ENCODE assay signal across 8 cellular contexts in genomic region chr3:126474498-126475410, GRCh38. TPM values are rescaled to one million over a fixed set of nuclear protein-coding genes. Genes with fewer than 3 reads are reported as not detected.
A peak's percentile ranks its signal among the peaks of the same experiment; 100 is the strongest.
DNase-seq lines count a peak whose midpoint lies in the region; ATAC-seq and TF ChIP-seq lines count a peak whose summit lies in the region.

No MANE protein-coding gene starts in this region.

- no peak for TF ChIP-seq CTCF in endothelial cell (IDR thresholded peaks at IDR 0.05; ENCODE audit: unreplicated experiment)
- no peak for TF ChIP-seq CTCF in testis (IDR thresholded peaks at IDR 0.05)

- peaks cover 23 to 27% of the 10 kb centered on the region in 2 donors for H3K4me1 ChIP-seq in muscle layer of duodenum (ENCODE audit: control insufficient read depth in 1 of 2, insufficient read depth in 2 of 2, low read length in 2 of 2)
- H3K4me1 ChIP-seq in testis, result peaks cover 27% of the 10 kb centered on the region

- in situ Hi-C loops in KBM-7 (cut with MboI; ENCODE audit: low pct_unique_long_range_greater_than_20kb, low sequenced_read_pairs), result no loop called here

- H3K27ac Mint-ChIP-seq in activated CD4-positive, alpha-beta T cell treated with anti-CD3 and anti-CD28 coated beads, Interleukin-2, amount 10 ng/mL, durations not matched to agents 7 days and 5 days, result peak overlapping the region; percentile 90
- peak overlapping the region; percentile 36 for H3K27ac Mint-ChIP-seq in endothelial cell (ENCODE audit: unreplicated experiment)

- H3K27ac ChIP-seq in muscle layer of duodenum (ENCODE audit: low read length) (peak overlapping the region; percentile 60), testis (peak overlapping the region; percentile 36 to 95)

- CTCF ChIA-PET in activated CD4-positive, alpha-beta T cell treated with anti-CD3 and anti-CD28 coated beads, Interleukin-2, amount 10 ng/mL, durations not matched to agents 7 days and 5 days (lab: Charles Lee), result interaction anchor here (1.2 to 2.4 kb wide), 3 partner anchors 9 to 13 kb away, joined by 3 to 14 read pairs (median 7); no protein-coding TSS in a partner anchor

- peak overlapping the region; percentile 90 for H3K4me3 Mint-ChIP-seq in activated CD4-positive, alpha-beta T cell treated with anti-CD3 and anti-CD28 coated beads, Interleukin-2, amount 10 ng/mL, durations not matched to agents 7 days and 5 days
- peak overlapping the region; percentile 93 for H3K4me3 Mint-ChIP-seq in endothelial cell (ENCODE audit: unreplicated experiment)

- H3K9me3 Mint-ChIP-seq in activated CD4-positive, alpha-beta T cell treated with anti-CD3 and anti-CD28 coated beads, Interleukin-2, amount 10 ng/mL, durations not matched to agents 7 days and 5 days, result no peaks in the 10 kb centered on the region
- H3K9me3 Mint-ChIP-seq in endothelial cell (ENCODE audit: unreplicated experiment), result no peaks in the 10 kb centered on the region

- no peak for TF ChIP-seq POLR2A in testis (IDR thresholded peaks at IDR 0.05)

- DNase-seq in NCI-H2107 treated with DMSO at 0.1 percent for 48 hours (lab: John Stamatoyannopoulos, UW; ENCODE audit: unreplicated experiment) (peak; percentile 33), NCI-H2107 (lab: John Stamatoyannopoulos, UW) (no peak), KBM-7 (peak; percentile 51), endothelial cell (ENCODE audit: low spot score) (peak; percentile 48), testis (peak; percentile 49)
- DNase-seq in activated CD4-positive, alpha-beta T cell treated with anti-CD3 and anti-CD28 coated beads, Interleukin-2, amount 10 ng/mL, durations not matched to agents 7 days and 5 days, result peak; percentile 43

- peaks cover 44% of the 10 kb centered on the region for H3K4me1 Mint-ChIP-seq in activated CD4-positive, alpha-beta T cell treated with anti-CD3 and anti-CD28 coated beads, Interleukin-2, amount 10 ng/mL, durations not matched to agents 7 days and 5 days
- peaks cover 31% of the 10 kb centered on the region for H3K4me1 Mint-ChIP-seq in endothelial cell (ENCODE audit: unreplicated experiment)

- WGBS in testis, 2 donors, result 5 to 9% methylated on average over 31 to 44 of the region's 72 CpGs

- H3K9me3 ChIP-seq in muscle layer of duodenum (ENCODE audit: control insufficient read depth in 1 of 2, low read length in 2 of 2) (no peaks in the 10 kb centered on the region), testis (no peaks in the 10 kb centered on the region)

- H3K27me3 Mint-ChIP-seq in activated CD4-positive, alpha-beta T cell treated with anti-CD3 and anti-CD28 coated beads, Interleukin-2, amount 10 ng/mL, durations not matched to agents 7 days and 5 days, result no peaks in the 10 kb centered on the region
- H3K27me3 Mint-ChIP-seq in endothelial cell (ENCODE audit: unreplicated experiment), result peaks cover 16% of the 10 kb centered on the region

- peak overlapping the region; percentile 61 to 70 for H3K4me3 ChIP-seq in muscle layer of duodenum (ENCODE audit: low read depth in 1 of 2, low read length in 2 of 2)
- H3K4me3 ChIP-seq in testis, result peak overlapping the region; percentile 68 to 88

- POLR2A ChIA-PET in activated CD4-positive, alpha-beta T cell treated with anti-CD3 and anti-CD28 coated beads, Interleukin-2, amount 10 ng/mL, durations not matched to agents 7 days and 5 days (lab: Charles Lee), result no interaction called here

- H3K27me3 ChIP-seq in muscle layer of duodenum (ENCODE audit: low read depth, low read length) (no peaks in the 10 kb centered on the region), testis (no peaks in the 10 kb centered on the region)

- ATAC-seq in GM21825 (IDR thresholded peaks at IDR 0.05; ENCODE audit: unreplicated experiment), result peak; percentile 17

- peaks cover 15 to 17% of the 10 kb centered on the region in 2 donors for H3K36me3 ChIP-seq in muscle layer of duodenum (ENCODE audit: control insufficient read depth in 1 of 2, insufficient read depth in 2 of 2, low read length in 2 of 2)
- no peaks in the 10 kb centered on the region for H3K36me3 ChIP-seq in testis (ENCODE audit: low read depth, missing control alignments)

- intact Hi-C loops in testis (cut with DNase I; ENCODE audit: low total_unique reads), result no loop called here

- H3K36me3 Mint-ChIP-seq in activated CD4-positive, alpha-beta T cell treated with anti-CD3 and anti-CD28 coated beads, Interleukin-2, amount 10 ng/mL, durations not matched to agents 7 days and 5 days (ENCODE audit: low read depth), result peaks cover 37% of the 10 kb centered on the region
- peaks cover 26% of the 10 kb centered on the region for H3K36me3 Mint-ChIP-seq in endothelial cell (ENCODE audit: low read depth, unreplicated experiment)

RNA-seq across cellular contexts. Expression of gene ZXDC, which starts 0.9 kb away (rescaled TPM):
- total RNA-seq in activated CD4-positive, alpha-beta T cell treated with anti-CD3 and anti-CD28 coated beads, Interleukin-2, amount 10 ng/mL, durations not matched to agents 7 days and 5 days, result 10 to 100 TPM; 27.8 to 28.2 TPM
- total RNA-seq in endothelial cell (ENCODE audit: unreplicated experiment) (25.4 TPM), testis (10 to 100 TPM; 78.9 to 80.3 TPM)
- polyA plus RNA-seq in testis (ENCODE audit: insufficient read depth, low read depth, low replicate concordance), result 25.6 TPM

RNA-seq across cellular contexts. Expression of gene UROC1, which starts 42.8 kb away (rescaled TPM):
- total RNA-seq in activated CD4-positive, alpha-beta T cell treated with anti-CD3 and anti-CD28 coated beads, Interleukin-2, amount 10 ng/mL, durations not matched to agents 7 days and 5 days, result not detected
- not detected for total RNA-seq in endothelial cell (ENCODE audit: unreplicated experiment)
- 1 to 10 TPM in 1 of 2 donors, under 1 TPM in 1; 0.25 to 1.0 TPM for total RNA-seq in testis
- 0.34 TPM for polyA plus RNA-seq in testis (ENCODE audit: insufficient read depth, low read depth, low replicate concordance)

RNA-seq across cellular contexts. Expression of gene CHST13, which starts 49.2 kb away (rescaled TPM):
- not detected for total RNA-seq in activated CD4-positive, alpha-beta T cell treated with anti-CD3 and anti-CD28 coated beads, Interleukin-2, amount 10 ng/mL, durations not matched to agents 7 days and 5 days
- total RNA-seq in endothelial cell (ENCODE audit: unreplicated experiment), result not detected
- total RNA-seq in testis, result 10 to 100 TPM; 13.3 to 21.7 TPM
- polyA plus RNA-seq in testis (ENCODE audit: insufficient read depth, low read depth, low replicate concordance), result 21.4 TPM

Comparison
In these comparisons a context has a peak if more than half of its experiments do, and no peak if none do; other contexts are left out.
1. RNA of gene CHST13, which starts 49.2 kb away (total RNA-seq): 13.3 to 21.7 TPM in testis; not detected in endothelial cell (single experiment) and not detected in activated CD4-positive, alpha-beta T cell treated with anti-CD3 and anti-CD28 coated beads, Interleukin-2, amount 10 ng/mL, durations not matched to agents 7 days and 5 days; every median in the first group is over 10 times any median in the second.